In the genomic region with DNA sequence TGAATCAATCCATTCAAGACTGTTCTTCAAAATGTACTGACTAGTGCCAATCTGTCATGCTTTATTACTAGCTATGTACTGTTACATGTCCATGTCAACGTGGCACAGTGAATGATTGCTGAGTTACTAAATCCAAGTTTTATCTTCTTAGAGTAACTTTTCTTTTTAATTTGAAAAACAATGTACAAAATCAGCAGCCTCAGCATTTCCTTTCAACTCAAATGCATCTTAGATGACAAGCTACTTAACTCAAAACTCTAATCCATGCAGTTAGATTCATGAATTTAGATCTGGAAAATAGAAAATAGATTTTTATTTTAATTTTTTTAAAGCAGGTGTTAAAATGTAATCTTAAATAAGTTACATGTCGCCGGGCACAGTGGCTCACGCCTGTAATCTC, we compare ENCODE assay signal across 26 cellular contexts.
"Had no signal": no experiment of that assay in that cellular context is flagged by ENCODE, and none has a peak within 500 bp of the region (broad histone marks: within the 10 kb centered on the region; RNA-seq: fewer than 3 reads in every experiment).

No MANE protein-coding gene starts in this region.

- DNase-seq: stimulated activated CD4-positive, alpha-beta T cell treated with anti-CD3 and anti-CD28 coated beads, Interleukin-2, amount 100 ng/mL, for 48 hours; stimulated activated CD4-positive, alpha-beta T cell treated with anti-CD3 and anti-CD28 coated beads, Interleukin-4, amount 100 ng/mL, for 1 hour; stimulated activated CD4-positive, alpha-beta T cell treated with anti-CD3 and anti-CD28 coated beads, Interleukin-4, amount 100 ng/mL, for 24 hours; stimulated activated CD4-positive, alpha-beta T cell treated with anti-CD3 and anti-CD28 coated beads, Interleukin-4, amount 100 ng/mL, for 4 hours; stimulated activated CD8-positive, alpha-beta memory T cell treated with anti-CD3 and anti-CD28 coated beads, Interleukin-4, amount 100 ng/mL, for 48 hours; stimulated activated naive B cell treated with anti-CD40 and anti-IgM and Interleukin-4, amounts not matched to agents 10 μg/mL and 1 μg/mL and 100 μg/mL, for 72 hours; stimulated activated naive CD4-positive, alpha-beta T cell; stimulated activated naive CD4-positive, alpha-beta T cell treated with Interleukin-2 at 50 U/mL for 16 hours; stimulated activated naive CD8-positive, alpha-beta T cell treated with anti-CD3 and anti-CD28 coated beads, Interleukin-15, amount 100 ng/mL, for 72 hours; stimulated activated naive CD8-positive, alpha-beta T cell treated with anti-CD3 and anti-CD28 coated beads, Interleukin-15, Interleukin-2, amounts not matched to agents 100 U/mL and 50 U/mL, for 24 hours; stomach; substantia nigra; testis; thyroid gland; tibial artery; transverse colon; trophoblast cell; upper lobe of left lung; upper lobe of right lung; uterus had no signal

- H3K36me3 ChIP-seq: stomach, suprapubic skin, thoracic aorta, thyroid gland, tibial artery, tibial nerve, transverse colon, upper lobe of left lung, upper lobe of right lung, uterus, vagina had no signal

- H3K9me3 ChIP-seq: stomach, suprapubic skin, testis, thoracic aorta, thyroid gland, tibial artery, tibial nerve, transverse colon, upper lobe of left lung, upper lobe of right lung, uterus, vagina had no signal

- H3K27ac ChIP-seq: stomach, suprapubic skin, testis, thoracic aorta, thyroid gland, tibial artery, tibial nerve, transverse colon, upper lobe of left lung, upper lobe of right lung, uterus, vagina had no signal

- H3K27me3 ChIP-seq: stomach, suprapubic skin, testis, thyroid gland, tibial artery, tibial nerve, transverse colon, upper lobe of left lung, upper lobe of right lung, uterus, vagina had no signal

- H3K4me1 ChIP-seq: stomach, suprapubic skin, testis, tibial nerve, transverse colon, upper lobe of left lung, upper lobe of right lung, uterus, vagina had no signal

- ATAC-seq: stimulated activated effector memory CD8-positive, alpha-beta T cell treated with anti-CD3 and anti-CD28 coated beads, Interleukin-12 subunit alpha, Interleukin-12 subunit beta, amount 100 ng/mL, for 72 hours; stimulated activated memory B cell treated with anti-CD40 and anti-IgM and Interleukin-4, amounts not matched to agents 10 μg/mL and 1 μg/mL and 100 μg/mL, for 72 hours; stimulated activated naive B cell treated with anti-CD40 and anti-IgM and Interleukin-4, amounts not matched to agents 10 μg/mL and 1 μg/mL and 100 μg/mL, for 72 hours; stimulated activated naive CD8-positive, alpha-beta T cell treated with anti-CD3 and anti-CD28 coated beads, Interleukin-15, amount 100 ng/mL, for 72 hours; stimulated activated naive CD8-positive, alpha-beta T cell treated with anti-CD3 and anti-CD28 coated beads, Interleukin-15, Interleukin-2, amounts not matched to agents 100 U/mL and 50 U/mL, for 24 hours; upper lobe of right lung had no signal

- H3K4me3 ChIP-seq: stomach, suprapubic skin, testis, thoracic aorta, thyroid gland, tibial artery, tibial nerve, transverse colon, upper lobe of left lung, upper lobe of right lung, uterus, vagina had no signal
